ENCODE assay signal across 8 cellular contexts in genomic region chr5:37721447-37721871, GRCh38.
DNase-seq lines count a peak whose midpoint lies in the region; ATAC-seq lines count a peak whose summit lies in the region.

No MANE protein-coding gene starts in this region.

- DNase-seq in CD8-positive, alpha-beta memory T cell: no peak
- DNase-seq in activated naive CD4-positive, alpha-beta T cell treated with anti-CD3 and anti-CD28 coated beads, Interleukin-2, amount 10 ng/mL, durations not matched to agents 7 days and 5 days: no peak
- DNase-seq in NCI-H774 (lab: John Stamatoyannopoulos, UW): no peak
- no peak for DNase-seq in NCI-H1436 (lab: John Stamatoyannopoulos, UW)
- no peak for DNase-seq in COR-L47 (lab: John Stamatoyannopoulos, UW)
- no peak for DNase-seq in COLO668 (lab: John Stamatoyannopoulos, UW; ENCODE audit: unreplicated experiment)

- no peak overlapping the region for H3K4me3 ChIP-seq in CD8-positive, alpha-beta memory T cell (ENCODE audit: low read length)

- CTCF ChIA-PET in CD8-positive, alpha-beta memory T cell (lab: Charles Lee): no interaction called here
- CTCF ChIA-PET in activated naive CD4-positive, alpha-beta T cell treated with anti-CD3 and anti-CD28 coated beads, Interleukin-2, amount 10 ng/mL, durations not matched to agents 7 days and 5 days (lab: Charles Lee): interaction anchor here (1.0 kb wide), 1 partner anchor 13 kb away, joined by 3 read pairs; no protein-coding TSS in a partner anchor

- H3K4me1 ChIP-seq in CD8-positive, alpha-beta memory T cell (ENCODE audit: insufficient read depth, low read length): no peaks in the 10 kb centered on the region

- H3K27me3 ChIP-seq in CD8-positive, alpha-beta memory T cell (ENCODE audit: insufficient read depth, low read length, poor library complexity, severe bottlenecking): no peaks in the 10 kb centered on the region

- H3K36me3 ChIP-seq in CD8-positive, alpha-beta memory T cell (ENCODE audit: insufficient read depth, low read length): no peaks in the 10 kb centered on the region

- H3K9me3 Mint-ChIP-seq in CD8-positive, alpha-beta memory T cell: no peaks in the 10 kb centered on the region
- H3K9me3 Mint-ChIP-seq in activated naive CD4-positive, alpha-beta T cell treated with anti-CD3 and anti-CD28 coated beads, Interleukin-2, amount 10 ng/mL, durations not matched to agents 7 days and 5 days: no peaks in the 10 kb centered on the region

- H3K9me3 ChIP-seq in CD8-positive, alpha-beta memory T cell (ENCODE audit: low read length): no peaks in the 10 kb centered on the region

- H3K4me1 Mint-ChIP-seq in CD8-positive, alpha-beta memory T cell: peaks cover 17 to 35% (median 28%) of the 10 kb centered on the region in 3 donors
- H3K4me1 Mint-ChIP-seq in activated naive CD4-positive, alpha-beta T cell treated with anti-CD3 and anti-CD28 coated beads, Interleukin-2, amount 10 ng/mL, durations not matched to agents 7 days and 5 days: peaks cover 24% of the 10 kb centered on the region

- ATAC-seq in GM19438 (IDR thresholded peaks at IDR 0.05; ENCODE audit: low read depth, unreplicated experiment) (peak; percentile 70), HG03175 (IDR thresholded peaks at IDR 0.05; ENCODE audit: unreplicated experiment) (peak; percentile 76)

- H3K36me3 Mint-ChIP-seq in CD8-positive, alpha-beta memory T cell: peaks cover 4 to 44% (median 20%) of the 10 kb centered on the region in 3 donors
- peaks cover 17% of the 10 kb centered on the region for H3K36me3 Mint-ChIP-seq in activated naive CD4-positive, alpha-beta T cell treated with anti-CD3 and anti-CD28 coated beads, Interleukin-2, amount 10 ng/mL, durations not matched to agents 7 days and 5 days

- peak overlapping the region in 4 of 7 donors; percentile 10 to 53 (median 48) for H3K4me3 Mint-ChIP-seq in CD8-positive, alpha-beta memory T cell
- H3K4me3 Mint-ChIP-seq in activated naive CD4-positive, alpha-beta T cell treated with anti-CD3 and anti-CD28 coated beads, Interleukin-2, amount 10 ng/mL, durations not matched to agents 7 days and 5 days: no peak overlapping the region

- peak overlapping the region in 7 of 8 donors; percentile 32 to 94 (median 70) for H3K27ac Mint-ChIP-seq in CD8-positive, alpha-beta memory T cell
- H3K27ac Mint-ChIP-seq in activated naive CD4-positive, alpha-beta T cell treated with anti-CD3 and anti-CD28 coated beads, Interleukin-2, amount 10 ng/mL, durations not matched to agents 7 days and 5 days: peak overlapping the region; percentile 84

- H3K27ac ChIP-seq in CD8-positive, alpha-beta memory T cell (ENCODE audit: low read depth, low read length): no peak overlapping the region

- no peaks in the 10 kb centered on the region for H3K27me3 Mint-ChIP-seq in CD8-positive, alpha-beta memory T cell
- H3K27me3 Mint-ChIP-seq in activated naive CD4-positive, alpha-beta T cell treated with anti-CD3 and anti-CD28 coated beads, Interleukin-2, amount 10 ng/mL, durations not matched to agents 7 days and 5 days: no peaks in the 10 kb centered on the region

- POLR2A ChIA-PET in CD8-positive, alpha-beta memory T cell (lab: Charles Lee): no interaction called here
